In genomic region chr1:201783572-201783971, GRCh38 we compare ENCODE assay signal across 1 cellular context.
TF ChIP-seq lines count a peak whose summit lies in the region.

No MANE protein-coding gene starts in this region.

TF ChIP-seq in H1, 55 proteins besides CTCF, POLR2A, EP300 and RAD21:
- TF ChIP-seq BCL11A (IDR thresholded peaks at IDR 0.05; ENCODE audit: low read depth in 2 of 2, low read length in 2 of 2) (no peak), KDM5A (IDR thresholded peaks at IDR 0.05; ENCODE audit: low read length) (no peak), CREB1 (IDR thresholded peaks at IDR 0.05) (no peak), POU5F1 (IDR thresholded peaks at IDR 0.05; ENCODE audit: low read depth, low read length) (no peak), KDM4A (IDR thresholded peaks at IDR 0.05; ENCODE audit: low read depth, low read length, severe bottlenecking) (no peak), SP1 (IDR thresholded peaks at IDR 0.05; ENCODE audit: low read depth, low read length) (no peak), KDM1A (IDR thresholded peaks at IDR 0.05; ENCODE audit: borderline replicate concordance, low read length) (no peak), MAX (IDR thresholded peaks at IDR 0.05) (no peak), RFX5 (IDR thresholded peaks at IDR 0.05; ENCODE audit: borderline replicate concordance, low read depth, low read length) (no peak), CTBP2 (IDR thresholded peaks at IDR 0.05; ENCODE audit: borderline replicate concordance, insufficient read depth, insufficient read length, low read length) (no peak)
TF ChIP-seq in H1: peak in this region for 0.
